ENCODE assay signal across 7 cellular contexts in the genomic region with DNA sequence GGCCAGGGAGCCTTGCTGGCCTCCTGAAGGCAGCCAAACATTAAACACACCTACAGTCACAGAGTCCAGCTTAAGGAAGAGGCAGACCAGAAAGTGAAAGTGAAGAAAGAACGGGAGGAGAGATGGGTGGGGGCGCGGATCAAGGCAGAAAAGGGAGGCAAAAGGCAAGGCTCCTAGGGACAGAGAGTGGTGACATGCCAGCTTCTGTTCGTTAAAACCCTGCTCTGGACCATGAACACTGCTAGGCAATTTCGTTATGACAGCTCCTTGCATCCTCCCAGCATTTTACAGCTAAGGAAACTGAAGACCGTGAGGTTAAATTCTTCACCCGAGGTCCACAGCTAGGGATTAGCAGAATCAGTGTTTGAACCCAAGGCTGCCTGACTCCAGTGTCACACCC. TPM values are rescaled to one million over a fixed set of nuclear protein-coding genes. Genes with fewer than 3 reads are reported as not detected.
DNase-seq lines count a peak whose midpoint lies in the region; ATAC-seq, FAIRE-seq and TF ChIP-seq lines count a peak whose summit lies in the region.
"Not testable (repeated sequence)": the region's sequence is repeated elsewhere in the genome, so short reads cannot be mapped to it uniquely, and the experiment has no call there.

No MANE protein-coding gene starts in this region.

- WGBS in GM23248 (ENCODE audit: low coverage in 1 of 2, low lambda C conversion rate in 2 of 2, missing lambda C conversion rate in 2 of 2), 2 experiments = 79 to 90% methylated on average over 7 of the region's 7 CpGs
- WGBS in GM12878 (ENCODE audit: insufficient coverage, insufficient replicate concordance, low lambda C conversion rate, missing lambda C conversion rate) = 4% methylated on average over 7 of the region's 7 CpGs

- POLR2A ChIA-PET in activated CD8-positive, alpha-beta T cell treated with anti-CD3 and anti-CD28 coated beads for 36 hours (lab: Charles Lee) = interaction anchor here (1.3 kb wide), 1 partner anchor 208 kb away, joined by 5 read pairs; the partner anchor contains the start of gene DDX5
- POLR2A ChIA-PET in GM12878 (lab: Charles Lee) = not testable (repeated sequence)

- intact Hi-C loops in activated CD8-positive, alpha-beta T cell treated with anti-CD3 and anti-CD28 coated beads for 36 hours (cut with micrococcal nuclease); GM12878 (cut with micrococcal nuclease; ENCODE audit: unreplicated experiment); Right ventricle myocardium superior (cut with DNase I): not testable (repeated sequence)

- H3K4me1 ChIP-seq in GM23248 (ENCODE audit: insufficient read depth) (peaks cover 11% of the 10 kb centered on the region), GM12878 (ENCODE audit: control insufficient read depth, insufficient read depth, low read length) (peaks cover 14% of the 10 kb centered on the region), mononuclear cell (ENCODE audit: insufficient read depth, low read length) (peaks cover 40% of the 10 kb centered on the region)
- not testable (repeated sequence) for H3K4me1 ChIP-seq in OCI-LY1 (ENCODE audit: insufficient read depth, low read length, severe bottlenecking); skeletal muscle tissue (ENCODE audit: control insufficient read depth in 3 of 3, insufficient read depth in 3 of 3, low read length in 3 of 3)

- H3K4me3 ChIP-seq in GM23248; OCI-LY1 (ENCODE audit: low read depth, low read length, poor library complexity, severe bottlenecking): not testable (repeated sequence)
- H3K4me3 ChIP-seq in GM12878 (0 out of 2 replicates have a peak overlapping the region, but pooled peaks have one; percentile 21), mononuclear cell (ENCODE audit: low read length) (peak overlapping the region; percentile 28), skeletal muscle tissue (ENCODE audit: low read length in 3 of 3) (peak overlapping the region in 2 of 3 donors; percentile 22 to 54)

- not testable (repeated sequence) for TF ChIP-seq RAD21 in GM12878 (IDR thresholded peaks at IDR 0.05; ENCODE audit: insufficient read depth, low read depth, low read length)

- H3K4me3 Mint-ChIP-seq in activated CD8-positive, alpha-beta T cell treated with anti-CD3 and anti-CD28 coated beads for 36 hours = peak overlapping the region; percentile 63

- not testable (repeated sequence) for DNase-seq in GM23248; GM12878 (ENCODE audit: low read depth, low spot score); Right ventricle myocardium superior
- peak; percentile 32 for DNase-seq in activated CD8-positive, alpha-beta T cell treated with anti-CD3 and anti-CD28 coated beads for 36 hours

- peak; percentile 80 for FAIRE-seq in GM12878 (lab: Jason Lieb, UNC)

- H3K27me3 ChIP-seq in GM23248 (replicated peaks; ENCODE audit: insufficient read depth); OCI-LY1 (ENCODE audit: insufficient read depth, low read length); GM12878 (replicated peaks in 1 of 2; ENCODE audit: control insufficient read depth in 2 of 2, insufficient read depth in 2 of 2, low read length in 1 of 2); mononuclear cell (ENCODE audit: insufficient read depth, low read length); skeletal muscle tissue (ENCODE audit: control insufficient read depth in 3 of 3, insufficient read depth in 3 of 3, low read length in 3 of 3): not testable (repeated sequence)

- H3K9me3 Mint-ChIP-seq in activated CD8-positive, alpha-beta T cell treated with anti-CD3 and anti-CD28 coated beads for 36 hours = not testable (repeated sequence)

- H2AFZ ChIP-seq in GM23248 (peak overlapping the region; percentile 19; the same call in 1 of the 2 replicates), GM12878 (ENCODE audit: control insufficient read depth, low read depth, low read length) (peak overlapping the region; percentile 82)
- not testable (repeated sequence) for H2AFZ ChIP-seq in OCI-LY1 (ENCODE audit: low read length)

- H3K79me2 ChIP-seq in GM23248 (ENCODE audit: insufficient read depth); OCI-LY1 (ENCODE audit: insufficient read depth, low read length); GM12878 (ENCODE audit: control insufficient read depth, insufficient read depth, low read length): not testable (repeated sequence)

- SMC1A ChIA-PET in GM12878 (lab: Charles Lee; ENCODE audit: uncharacterized antibody, unreplicated experiment) = interaction anchor here (1.4 kb wide), 1 partner anchor 22 kb away, joined by 3 read pairs; no protein-coding TSS in a partner anchor

- peak; percentile 12 for ATAC-seq in activated CD8-positive, alpha-beta T cell treated with anti-CD3 and anti-CD28 coated beads for 36 hours
- ATAC-seq in GM12878 (peak; percentile 73), Right ventricle myocardium superior (ENCODE audit: poor library complexity) (peak; percentile 56)

- H3K4me1 Mint-ChIP-seq in activated CD8-positive, alpha-beta T cell treated with anti-CD3 and anti-CD28 coated beads for 36 hours (ENCODE audit: low read depth) = peaks cover 42% of the 10 kb centered on the region

- H3K27ac ChIP-seq in GM23248; OCI-LY1 (ENCODE audit: low read depth, low read length, poor library complexity, severe bottlenecking); GM12878 (ENCODE audit: control insufficient read depth, insufficient read depth); skeletal muscle tissue (ENCODE audit: low read depth, low read length): not testable (repeated sequence)

- not testable (repeated sequence) for TF ChIP-seq POLR2A in GM12878 (IDR thresholded peaks at IDR 0.05; ENCODE audit: low read depth, low read length)

- H3K27me3 Mint-ChIP-seq in activated CD8-positive, alpha-beta T cell treated with anti-CD3 and anti-CD28 coated beads for 36 hours = not testable (repeated sequence)

- not testable (repeated sequence) for H3K9ac ChIP-seq in GM23248; OCI-LY1 (ENCODE audit: low read length); GM12878 (ENCODE audit: control insufficient read depth, insufficient read depth, low read length)
- peak overlapping the region in 1 of 3 donors; percentile 16 for H3K9ac ChIP-seq in skeletal muscle tissue (ENCODE audit: low read depth in 1 of 3, low read length in 3 of 3)

- CTCF ChIA-PET in activated CD8-positive, alpha-beta T cell treated with anti-CD3 and anti-CD28 coated beads for 36 hours (lab: Charles Lee) = interaction anchor here (1.2 kb wide), 1 partner anchor 431 kb away, joined by 3 read pairs; no protein-coding TSS in a partner anchor
- CTCF ChIA-PET in GM12878 (lab: Yijun Ruan, JAX) = interaction anchor here (1.0 to 1.3 kb wide), 4 partner anchors 14 to 295 kb away, joined by 3 to 4 read pairs (median 3); no protein-coding TSS in a partner anchor

- not testable (repeated sequence) for H3K36me3 ChIP-seq in GM23248 (ENCODE audit: low read depth); OCI-LY1 (ENCODE audit: insufficient read depth, low read length); GM12878 (ENCODE audit: control insufficient read depth in 2 of 2, insufficient read depth in 2 of 2, low read length in 1 of 2); skeletal muscle tissue (ENCODE audit: control insufficient read depth in 3 of 3, insufficient read depth in 3 of 3, low read length in 3 of 3)

- H3F3A ChIP-seq in GM23248 (ENCODE audit: insufficient read depth); OCI-LY1 (ENCODE audit: insufficient read depth, low read length): not testable (repeated sequence)

- RAD21 ChIA-PET in GM12878 (lab: Charles Lee; ENCODE audit: unreplicated experiment) = not testable (repeated sequence)

- not testable (repeated sequence) for TF ChIP-seq CTCF in OCI-LY1 (IDR thresholded peaks at IDR 0.05; ENCODE audit: low read length); activated CD8-positive, alpha-beta T cell treated with anti-CD3 and anti-CD28 coated beads for 36 hours (IDR thresholded peaks at IDR 0.05); GM12878 (IDR thresholded peaks at IDR 0.05 in 2 of 3, conservative IDR thresholded peaks at IDR 0.05 in 1 of 3; ENCODE audit: control insufficient read depth in 2 of 3, extremely low read depth in 1 of 3, insufficient read depth in 1 of 3, low read depth in 3 of 3, low read length in 3 of 3)

- in situ Hi-C loops in GM23248 (cut with MboI); GM12878 (cut with MboI): not testable (repeated sequence)

- TF ChIP-seq EP300 in GM12878 (IDR thresholded peaks at IDR 0.05; ENCODE audit: borderline replicate concordance in 1 of 2, control insufficient read depth in 1 of 2, low read depth in 2 of 2, low read length in 2 of 2) = not testable (repeated sequence)

- not testable (repeated sequence) for H3K9me3 ChIP-seq in GM23248 (ENCODE audit: low read depth); OCI-LY1 (ENCODE audit: low read length); GM12878 (replicated peaks; ENCODE audit: control insufficient read depth, insufficient read depth, low read length); mononuclear cell (ENCODE audit: low read depth, low read length); skeletal muscle tissue (ENCODE audit: control insufficient read depth in 3 of 3, low read length in 3 of 3)

- not testable (repeated sequence) for H3K4me2 ChIP-seq in GM23248 (ENCODE audit: unreplicated experiment)
- H3K4me2 ChIP-seq in OCI-LY1 (ENCODE audit: low read length) = peak overlapping the region; percentile 39; the same call in 1 of the 2 replicates
- H3K4me2 ChIP-seq in GM12878 (ENCODE audit: control insufficient read depth, insufficient read depth) = peak overlapping the region; percentile 86

- not testable (repeated sequence) for H3K36me3 Mint-ChIP-seq in activated CD8-positive, alpha-beta T cell treated with anti-CD3 and anti-CD28 coated beads for 36 hours (ENCODE audit: low read depth)

- BruUV-seq in GM12878 (replicated peaks; lab: Mats Ljungman, UMichigan) = not testable (repeated sequence)

- not testable (repeated sequence) for H4K20me1 ChIP-seq in GM23248 (ENCODE audit: insufficient read depth); OCI-LY1 (ENCODE audit: insufficient read depth, low read length); GM12878 (ENCODE audit: control insufficient read depth, insufficient read depth)

- H3K9me2 ChIP-seq in GM23248 (ENCODE audit: insufficient read depth); OCI-LY1 (ENCODE audit: low read depth, low read length): not testable (repeated sequence)

- H3K27ac Mint-ChIP-seq in activated CD8-positive, alpha-beta T cell treated with anti-CD3 and anti-CD28 coated beads for 36 hours = peak overlapping the region; percentile 90

RNA-seq across cellular contexts. Expression of gene SMURF2, which starts 51.7 kb away (rescaled TPM):
- 157 and 159 TPM in 2 replicates for total RNA-seq in GM23248 (2014; rRNA removed; shearing (Covaris generic))
- polyA plus RNA-seq in GM23248 (2016; fragmentation: Nextera tagmentation; extraction: Ambion mirVana) (50.8 and 54.3 TPM in 2 replicates), GM12878 (2011; rRNA removed) (11.8 and 13.6 TPM in 2 replicates), GM12878 (2014; fragmentation: Illumina TruSeq; extraction: Trizol) (12.0 and 12.7 TPM in 2 replicates), GM12878 (2014; fragmentation: Nextera tagmentation; extraction: Ambion mirVana) (1 to 10 TPM; 2.8 to 3.3 TPM), GM12878 (2014; rRNA removed) (6.5 and 7.1 TPM in 2 replicates), GM12878 (2016; fragmentation: Nextera tagmentation; extraction: Ambion mirVana) (1 to 10 TPM; 3.5 to 4.5 TPM)
- total RNA-seq in activated CD8-positive, alpha-beta T cell treated with anti-CD3 and anti-CD28 coated beads for 36 hours = 10 to 100 TPM; 13.8 to 13.9 TPM
- 33.3 and 41.2 TPM in 2 replicates for total RNA-seq in GM12878 (2013; cell fraction: nucleolus; rRNA removed)
- total RNA-seq in GM12878 (2014; rRNA removed) (7.9 and 11.1 TPM in 2 replicates), GM12878 (2014; rRNA removed; fragmentation: Illumina TruSeq; extraction: Trizol) (13.0 and 13.4 TPM in 2 replicates), GM12878 (2021) (8.8 and 9.0 TPM in 2 replicates), Right ventricle myocardium superior (12.4 TPM), mononuclear cell (36.5 TPM), skeletal muscle tissue (32.4 TPM)
- 3.3 TPM for polyA plus RNA-seq in GM12878 (2011; ENCODE audit: low read depth)
- polyA plus RNA-seq in GM12878 (2011; cell fraction: cytosol; rRNA removed) = 4.3 and 5.4 TPM in 2 replicates
- polyA plus RNA-seq in GM12878 (2011; cell fraction: nucleus; rRNA removed) = 9.0 and 9.4 TPM in 2 replicates
- 4.4 and 5.1 TPM in 2 replicates for polyA plus RNA-seq in GM12878 (2012)
- polyA minus RNA-seq in GM12878 (2011; rRNA and poly(A)+ RNA removed) = 14.8 and 19.0 TPM in 2 replicates
- polyA minus RNA-seq in GM12878 (2011; cell fraction: cytosol; rRNA and poly(A)+ RNA removed) = 6.1 and 6.9 TPM in 2 replicates
- polyA minus RNA-seq in GM12878 (2011; cell fraction: nucleus; rRNA and poly(A)+ RNA removed) = 7.1 and 9.6 TPM in 2 replicates

Comparison
In these comparisons a context has a peak if more than half of its experiments do, and no peak if none do; other contexts are left out.
1. ATAC-seq: peak in every context shown above with its lines; median percentile 73 in GM12878; 56 in Right ventricle myocardium superior; 12 in activated CD8-positive, alpha-beta T cell treated with anti-CD3 and anti-CD28 coated beads for 36 hours.